Comparison of ENCODE assay signal across 8 cellular contexts in the genomic region with DNA sequence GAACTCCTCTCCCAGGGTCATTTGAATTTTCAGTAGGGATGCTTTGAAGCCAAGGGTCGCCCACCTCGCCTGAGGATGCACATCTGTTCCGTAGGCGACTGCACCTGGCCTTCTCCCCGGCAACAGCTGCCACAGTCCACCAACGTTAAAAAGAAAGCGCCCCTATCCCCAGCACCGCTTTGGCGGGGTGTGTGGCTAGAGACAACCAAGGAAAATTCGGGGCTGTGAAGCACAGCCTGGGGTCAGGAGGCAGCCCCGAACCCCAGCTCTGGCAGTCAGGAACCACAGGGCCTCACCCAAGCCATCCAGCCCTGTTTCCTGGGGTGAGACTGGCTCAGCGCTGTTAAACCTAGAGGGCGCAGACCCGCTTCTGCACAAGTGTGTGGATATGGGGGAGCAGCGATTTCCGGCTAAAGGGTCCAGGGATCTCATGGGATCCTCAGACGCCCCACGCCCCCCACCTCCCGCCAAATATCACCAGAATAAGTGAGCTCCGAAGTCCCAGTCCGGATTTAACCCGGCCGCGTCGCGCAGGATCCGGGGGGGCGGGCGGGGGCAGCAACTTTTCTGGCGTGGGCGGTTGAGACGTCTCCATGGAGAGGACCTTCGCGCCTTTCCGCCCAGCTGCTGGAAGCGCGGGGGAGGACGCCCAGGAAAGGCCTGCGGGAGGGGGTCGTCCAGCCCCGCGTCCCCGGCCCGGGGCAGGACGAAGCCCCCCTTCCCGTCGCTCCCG. TPM values are rescaled to one million over a fixed set of nuclear protein-coding genes. Genes with fewer than 3 reads are reported as not detected.
DNase-seq lines count a peak whose midpoint lies in the region; ATAC-seq, FAIRE-seq and TF ChIP-seq lines count a peak whose summit lies in the region.

No MANE protein-coding gene starts in this region.

- peak; percentile 36 for ATAC-seq in GM21367 (IDR thresholded peaks at IDR 0.05; ENCODE audit: unreplicated experiment)

- FAIRE-seq in D721Med (lab: Jason Lieb, UNC) (no peak), HTR-8/SVneo (lab: Jason Lieb, UNC) (no peak)

- DNase-seq in D721Med (ENCODE audit: insufficient read length, low spot score) (peak; percentile 41), HTR-8/SVneo (ENCODE audit: insufficient read length, low spot score) (peak; percentile 40), epithelial cell of esophagus (ENCODE audit: low read depth) (peak; percentile 27), tibial nerve (ENCODE audit: low spot score in 2 of 2) (no peak), medulla oblongata (ENCODE audit: extremely low spot score) (no peak)
- DNase-seq in activated CD4-positive, alpha-beta T cell treated with anti-CD3 and anti-CD28 coated beads for 48 hours: peak; percentile 55

- peak overlapping the region in 1 of 2 donors; percentile 43 for H3K27ac ChIP-seq in mucosa of rectum (ENCODE audit: low read depth in 2 of 2, low read length in 2 of 2)
- H3K27ac ChIP-seq in tibial nerve: peak overlapping the region; percentile 21 to 83 (median 76)

- H3K27me3 ChIP-seq in mucosa of rectum (ENCODE audit: control insufficient read depth in 2 of 2, insufficient read depth in 2 of 2, low read length in 2 of 2) (no peaks in the 10 kb centered on the region), tibial nerve (no peaks in the 10 kb centered on the region)

- TF ChIP-seq CTCF in D721Med (IDR thresholded peaks at IDR 0.05; ENCODE audit: insufficient read depth, missing control alignments) (peak; percentile 23), epithelial cell of esophagus (IDR thresholded peaks at IDR 0.05; ENCODE audit: insufficient read depth, low read depth, low read length, missing control alignments) (no peak), tibial nerve (IDR thresholded peaks at IDR 0.05) (no peak)

- H3K4me3 ChIP-seq in epithelial cell of esophagus (ENCODE audit: low read length): peak overlapping the region; percentile 59
- H3K4me3 ChIP-seq in mucosa of rectum (ENCODE audit: low read length in 2 of 2): peak overlapping the region; percentile 72 to 73
- H3K4me3 ChIP-seq in tibial nerve: peak overlapping the region; percentile 78 to 90 (median 82)

- H3K9me3 ChIP-seq in mucosa of rectum (ENCODE audit: control insufficient read depth in 2 of 2, low read length in 2 of 2) (no peaks in the 10 kb centered on the region), tibial nerve (no peaks in the 10 kb centered on the region)

- WGBS in tibial nerve, 2 donors: 8 to 10% methylated on average over 25 to 38 of the region's 48 CpGs

- no peak for TF ChIP-seq POLR2A in tibial nerve (IDR thresholded peaks at IDR 0.05)

- peak overlapping the region; percentile 47 to 73 for H3K9ac ChIP-seq in mucosa of rectum (ENCODE audit: low read depth in 1 of 2, low read length in 2 of 2)

- no peak for TF ChIP-seq EP300 in tibial nerve (IDR thresholded peaks at IDR 0.05)

- peaks cover 7% of the 10 kb centered on the region in 2 donors for H3K4me1 ChIP-seq in mucosa of rectum (ENCODE audit: control insufficient read depth in 2 of 2, insufficient read depth in 2 of 2, low read length in 2 of 2)
- H3K4me1 ChIP-seq in tibial nerve: peaks cover 0 to 18% (median 12%) of the 10 kb centered on the region in 4 donors

- H3K36me3 ChIP-seq in mucosa of rectum (ENCODE audit: control insufficient read depth in 2 of 2, insufficient read depth in 2 of 2, low read length in 2 of 2): no peaks in the 10 kb centered on the region
- H3K36me3 ChIP-seq in tibial nerve: peaks cover 0 to 37% (median 0%) of the 10 kb centered on the region in 3 donors

RNA-seq across cellular contexts. Expression of a gene that starts 0.8 kb away (rescaled TPM):
- total RNA-seq in tibial nerve: 10 to 100 TPM; 36.9 to 68.8 (median 53.1) TPM

RNA-seq across cellular contexts. Expression of a gene that starts 53.8 kb away (rescaled TPM):
- total RNA-seq in tibial nerve: 1 to 10 TPM; 1.6 to 2.4 (median 1.7) TPM

Comparison
In these comparisons a context has a peak if more than half of its experiments do, and no peak if none do; other contexts are left out.
1. DNase-seq: peak in D721Med (single experiment), HTR-8/SVneo (single experiment), activated CD4-positive, alpha-beta T cell treated with anti-CD3 and anti-CD28 coated beads for 48 hours (single experiment) and epithelial cell of esophagus (single experiment); none in tibial nerve (0 of 2) and medulla oblongata (single experiment).
2. Peak in every context shown above with its lines, with median percentiles within 50 percentile points of each other: H3K4me3 ChIP-seq.